In genomic region chr22:39449708-39450107, GRCh38 we compare ENCODE assay signal across 27 cellular contexts. TPM values are rescaled to one million over a fixed set of nuclear protein-coding genes. Genes with fewer than 3 reads are reported as not detected.
DNase-seq lines count a peak whose midpoint lies in the region; ATAC-seq and TF ChIP-seq lines count a peak whose summit lies in the region.
"Had no signal": no experiment of that assay in that cellular context is flagged by ENCODE, and none has a peak within 500 bp of the region (broad histone marks: within the 10 kb centered on the region; RNA-seq: fewer than 3 reads in every experiment).

No MANE protein-coding gene starts in this region.

- H3K4me3 ChIP-seq in GM12865 (ENCODE audit: low read depth, low read length): peak overlapping the region; percentile 65
- H3K4me3 ChIP-seq in IMR-90 (ENCODE audit: insufficient read depth, low read depth, low read length): no peak overlapping the region
- H3K4me3 ChIP-seq: body of pancreas, dorsolateral prefrontal cortex, gastrocnemius medialis, lung, mucosa of descending colon, ovary, skin epidermis, upper lobe of right lung had no signal

- no TSS peak for BruUV-seq in IMR-90 (replicated peaks; lab: Mats Ljungman, UMichigan)

- no peak overlapping the region for H4K5ac ChIP-seq in IMR-90 (ENCODE audit: low read depth, low read length)

- peaks cover 31% of the 10 kb centered on the region for H3K27me3 Mint-ChIP-seq in T-helper 17 cell
- H3K27me3 Mint-ChIP-seq in stimulated activated memory B cell treated with anti-CD40 and anti-IgM and Interleukin-4, amounts not matched to agents 10 μg/mL and 1 μg/mL and 100 μg/mL, for 72 hours: no peaks in the 10 kb centered on the region

- peaks cover 14% of the 10 kb centered on the region for H3K4me1 Mint-ChIP-seq in T-helper 17 cell
- H3K4me1 Mint-ChIP-seq in stimulated activated memory B cell treated with anti-CD40 and anti-IgM and Interleukin-4, amounts not matched to agents 10 μg/mL and 1 μg/mL and 100 μg/mL, for 72 hours: peaks cover 87% of the 10 kb centered on the region

- H4K8ac ChIP-seq in IMR-90 (ENCODE audit: low read depth in 2 of 2, low read length in 2 of 2): no peak overlapping the region

- DNase-seq in GM12865 (ENCODE audit: low read depth) (peak; percentile 56), IMR-90 (no peak), T-helper 17 cell (no peak), kidney glomerular epithelial cell (lab: John Stamatoyannopoulos, UW) (no peak), NCI-H146 (lab: John Stamatoyannopoulos, UW) (no peak)
- no peak for DNase-seq in stimulated activated naive CD4-positive, alpha-beta T cell treated with Interleukin-2 at 50 U/mL for 16 hours (lab: John Stamatoyannopoulos, UW)
- DNase-seq: activated gamma-delta T cell; activated T-cell treated with anti-CD3 and anti-CD28 coated beads, Interleukin-2, amount 50 U/mL, for 1 hour; body of pancreas; CD4-positive, alpha-beta T cell; dorsolateral prefrontal cortex; gastrocnemius medialis; mucosa of descending colon; NCI-H1048; NCI-H1930; NCI-H2227 treated with DMSO at 0.1 percent for 48 hours; NCI-H69; ovary; retina; stimulated activated CD8-positive, alpha-beta memory T cell treated with anti-CD3 and anti-CD28 coated beads, Interleukin-4, amount 100 ng/mL, for 48 hours; upper lobe of right lung had no signal

- no peak overlapping the region for H2AK5ac ChIP-seq in IMR-90 (ENCODE audit: low read depth, low read length)

- WGBS in IMR-90 (ENCODE audit: extremely low coverage in 2 of 2, insufficient read length in 1 of 2), 2 experiments: 92% methylated on average over 2 of the region's 6 CpGs; no CpG with 5 or more reads in 1 of the 2 experiments

- no peak overlapping the region for H3K23ac ChIP-seq in IMR-90 (ENCODE audit: low read depth, low read length)

- H3K27ac Mint-ChIP-seq in T-helper 17 cell: peak overlapping the region; percentile 9
- H3K27ac Mint-ChIP-seq in stimulated activated memory B cell treated with anti-CD40 and anti-IgM and Interleukin-4, amounts not matched to agents 10 μg/mL and 1 μg/mL and 100 μg/mL, for 72 hours: peak overlapping the region; percentile 91
- H3K27ac Mint-ChIP-seq: CD4-positive, alpha-beta T cell had no signal

- H3K9me3 Mint-ChIP-seq in stimulated activated memory B cell treated with anti-CD40 and anti-IgM and Interleukin-4, amounts not matched to agents 10 μg/mL and 1 μg/mL and 100 μg/mL, for 72 hours: no peaks in the 10 kb centered on the region
- H3K9me3 Mint-ChIP-seq: CD4-positive, alpha-beta T cell; nephron had no signal

- H3K56ac ChIP-seq in IMR-90 (ENCODE audit: extremely low read depth, insufficient read depth, low read length): no peak overlapping the region

- peaks cover 7% of the 10 kb centered on the region for H3K36me3 Mint-ChIP-seq in T-helper 17 cell (ENCODE audit: low read depth)
- H3K36me3 Mint-ChIP-seq in stimulated activated memory B cell treated with anti-CD40 and anti-IgM and Interleukin-4, amounts not matched to agents 10 μg/mL and 1 μg/mL and 100 μg/mL, for 72 hours: peaks cover 1% of the 10 kb centered on the region

- no peak overlapping the region for H3K4me3 Mint-ChIP-seq in T-helper 17 cell
- peak overlapping the region; percentile 85 for H3K4me3 Mint-ChIP-seq in stimulated activated memory B cell treated with anti-CD40 and anti-IgM and Interleukin-4, amounts not matched to agents 10 μg/mL and 1 μg/mL and 100 μg/mL, for 72 hours
- H3K4me3 Mint-ChIP-seq: CD4-positive, alpha-beta T cell; nephron had no signal

- H2BK5ac ChIP-seq in IMR-90 (ENCODE audit: low read depth, low read length, poor library complexity, severe bottlenecking): no peak overlapping the region

- ATAC-seq in IMR-90 (ENCODE audit: low read depth) (no peak), T-helper 17 cell (no peak)
- no peak for ATAC-seq in stimulated activated memory B cell treated with anti-CD40 and anti-IgM and Interleukin-4, amounts not matched to agents 10 μg/mL and 1 μg/mL and 100 μg/mL, for 72 hours
- ATAC-seq: body of pancreas, gastrocnemius medialis, mucosa of descending colon, upper lobe of right lung had no signal

- no peak overlapping the region for H3K18ac ChIP-seq in IMR-90 (ENCODE audit: low read depth, low read length)

- POLR2A ChIA-PET in IMR-90 (lab: Charles Lee; ENCODE audit: unreplicated experiment): no interaction called here

- H2AFZ ChIP-seq in IMR-90 (replicated peaks; ENCODE audit: low read length, poor library complexity): no peak overlapping the region

- no peak overlapping the region for H4K91ac ChIP-seq in IMR-90 (ENCODE audit: insufficient read depth, low read depth, low read length)

- no peaks in the 10 kb centered on the region for H3K79me1 ChIP-seq in IMR-90 (ENCODE audit: low read depth in 1 of 2, low read length in 2 of 2)

- H3K4me1 ChIP-seq in IMR-90 (ENCODE audit: control insufficient read depth, insufficient read depth, low read length): peaks cover 6% of the 10 kb centered on the region; the same call in 1 of the 2 replicates
- H3K4me1 ChIP-seq: body of pancreas, gastrocnemius medialis, upper lobe of right lung had no signal

- no peak overlapping the region for H3K4ac ChIP-seq in IMR-90 (ENCODE audit: low read depth, low read length)

- H3K9me3 ChIP-seq in IMR-90 (ENCODE audit: control insufficient read depth, insufficient read depth, low read length) (no peaks in the 10 kb centered on the region), T-helper 17 cell (ENCODE audit: control insufficient read depth, low read length, poor library complexity, severe bottlenecking) (no peaks in the 10 kb centered on the region)
- H3K9me3 ChIP-seq: body of pancreas, gastrocnemius medialis, mucosa of descending colon, ovary, upper lobe of right lung had no signal

- peaks cover 18% of the 10 kb centered on the region for H3K27me3 ChIP-seq in IMR-90 (ENCODE audit: control insufficient read depth, insufficient read depth, low read length)
- H3K27me3 ChIP-seq: body of pancreas, dorsolateral prefrontal cortex, gastrocnemius medialis, ovary, upper lobe of right lung had no signal

- no peak overlapping the region for H2BK120ac ChIP-seq in IMR-90 (ENCODE audit: low read depth, low read length)

- H3K9me1 ChIP-seq in IMR-90 (ENCODE audit: insufficient read depth, low read length): no peaks in the 10 kb centered on the region; the same call in 1 of the 2 replicates

- TF ChIP-seq POLR2A in IMR-90 (IDR thresholded peaks at IDR 0.05; ENCODE audit: low read depth, low read length): no peak

- no peaks in the 10 kb centered on the region for H3K36me3 ChIP-seq in IMR-90 (ENCODE audit: control insufficient read depth, insufficient read depth, low read length)
- H3K36me3 ChIP-seq: gastrocnemius medialis, ovary, upper lobe of right lung had no signal

- in situ Hi-C loops in IMR-90 (cut with MboI; ENCODE audit: low sequenced_read_pairs): no loop called here

- no peak overlapping the region for H3K9ac ChIP-seq in IMR-90 (ENCODE audit: low read depth, low read length)

- H2BK15ac ChIP-seq in IMR-90 (ENCODE audit: low read depth, low read length): no peak overlapping the region

- intact Hi-C loops in IMR-90 (cut with micrococcal nuclease): no loop called here

- no peak overlapping the region for H3K14ac ChIP-seq in IMR-90 (replicated peaks; ENCODE audit: low read depth, low read length)

- no peak for TF ChIP-seq RAD21 in IMR-90 (IDR thresholded peaks at IDR 0.05; ENCODE audit: low read length)

- CTCF ChIA-PET in IMR-90 (lab: Yijun Ruan, JAX): no interaction called here

- peak overlapping the region; percentile 42 for H2AK9ac ChIP-seq in IMR-90 (replicated peaks; ENCODE audit: low read depth, low read length, poor library complexity)

- H4K20me1 ChIP-seq in IMR-90 (ENCODE audit: insufficient read depth, low read length): no peaks in the 10 kb centered on the region

- no peak overlapping the region for H3K27ac ChIP-seq in IMR-90 (ENCODE audit: insufficient read depth, low read length)
- H3K27ac ChIP-seq: body of pancreas, dorsolateral prefrontal cortex, gastrocnemius medialis, ovary, RWPE1, upper lobe of right lung had no signal

- no peak overlapping the region for H3K4me2 ChIP-seq in IMR-90 (ENCODE audit: low read depth, low read length)

- no peak overlapping the region for H2BK20ac ChIP-seq in IMR-90 (ENCODE audit: low read depth, low read length)

- dilution Hi-C loops in IMR-90 (cut with HindIII; ENCODE audit: low sequenced_read_pairs, unreplicated experiment): no loop called here

- TF ChIP-seq CTCF in GM12865 (IDR thresholded peaks at IDR 0.05; ENCODE audit: insufficient read depth, low read depth, low read length, missing control alignments) (no peak), IMR-90 (conservative IDR thresholded peaks at IDR 0.05; ENCODE audit: low read depth, low read length) (no peak)

TF ChIP-seq in IMR-90, 13 proteins besides CTCF, POLR2A, EP300 and RAD21 (continues in another document):
- no peak for TF ChIP-seq MXI1 (IDR thresholded peaks at IDR 0.05; ENCODE audit: borderline replicate concordance, low read depth, low read length)
- no peak for TF ChIP-seq RFX5 (IDR thresholded peaks at IDR 0.05; ENCODE audit: low read depth, low read length)
- TF ChIP-seq NFE2L2 (IDR thresholded peaks at IDR 0.05; ENCODE audit: low read depth, low read length): no peak
- TF ChIP-seq BHLHE40 (IDR thresholded peaks at IDR 0.05; ENCODE audit: low read depth, low read length): no peak
- TF ChIP-seq CHD1 (IDR thresholded peaks at IDR 0.05; ENCODE audit: low read depth, low read length): no peak
- TF ChIP-seq FOS (IDR thresholded peaks at IDR 0.05; ENCODE audit: low read depth, low read length): no peak
- TF ChIP-seq SMC3 (IDR thresholded peaks at IDR 0.05; ENCODE audit: low read depth, low read length): no peak
- no peak for TF ChIP-seq RCOR1 (IDR thresholded peaks at IDR 0.05; ENCODE audit: insufficient replicate concordance, low read length)
- no peak for TF ChIP-seq MAFK (IDR thresholded peaks at IDR 0.05; ENCODE audit: low read depth, low read length)
- no peak for TF ChIP-seq CEBPB (IDR thresholded peaks at IDR 0.05; ENCODE audit: low read depth, low read length)

RNA-seq across cellular contexts. Expression of gene MGAT3, which starts 7.1 kb away (rescaled TPM):
- total RNA-seq in IMR-90 (2012; rRNA removed) (0.28 and 0.36 TPM in 2 replicates), T-helper 17 cell (under 1 TPM; 0.25 to 0.96 TPM)
- polyA plus RNA-seq in IMR-90 (2012; rRNA removed): 1.1 TPM in 2 replicates
- 0.38 and 0.99 TPM in 2 replicates for polyA plus RNA-seq in IMR-90 (2012; cell fraction: cytosol; rRNA removed)
- polyA plus RNA-seq in IMR-90 (2012; cell fraction: nucleus; rRNA removed; ENCODE audit: low replicate concordance): 1.0 and 1.5 TPM in 2 replicates
- total RNA-seq: LHCN-M2 had no signal

RNA-seq across cellular contexts. Expression of gene TAB1, which starts 50.1 kb away (rescaled TPM):
- total RNA-seq in IMR-90 (2012; rRNA removed) (7.2 and 9.9 TPM in 2 replicates), T-helper 17 cell (10 to 100 TPM; 22.0 to 23.6 TPM)
- 18.8 and 26.0 TPM in 2 replicates for polyA plus RNA-seq in IMR-90 (2012; rRNA removed)
- 32.3 and 42.2 TPM in 2 replicates for polyA plus RNA-seq in IMR-90 (2012; cell fraction: cytosol; rRNA removed)
- polyA plus RNA-seq in IMR-90 (2012; cell fraction: nucleus; rRNA removed; ENCODE audit: low replicate concordance): 24.3 and 49.5 TPM in 2 replicates

RNA-seq across cellular contexts. Expression of gene MIEF1, which starts 52.4 kb away (rescaled TPM):
- total RNA-seq in IMR-90 (2012; rRNA removed): 9.7 and 12.2 TPM in 2 replicates
- polyA plus RNA-seq in IMR-90 (2012; rRNA removed): 15.0 and 16.9 TPM in 2 replicates
- 9.7 and 13.5 TPM in 2 replicates for polyA plus RNA-seq in IMR-90 (2012; cell fraction: cytosol; rRNA removed)
- 8.6 and 12.3 TPM in 2 replicates for polyA plus RNA-seq in IMR-90 (2012; cell fraction: nucleus; rRNA removed; ENCODE audit: low replicate concordance)
- total RNA-seq in T-helper 17 cell: 10 to 100 TPM; 16.9 to 22.7 TPM
